In genomic region chr1:208269338-208269666, GRCh38 we compare ENCODE assay signal across 15 cellular contexts. TPM values are rescaled to one million over a fixed set of nuclear protein-coding genes. Genes with fewer than 3 reads are reported as not detected.
"Had no signal": no experiment of that assay in that cellular context is flagged by ENCODE, and none has a peak within 500 bp of the region (broad histone marks: within the 10 kb centered on the region; RNA-seq: fewer than 3 reads in every experiment).

No MANE protein-coding gene starts in this region.

- DNase-seq: activated CD4-positive, alpha-beta T cell treated with anti-CD3 and anti-CD28 coated beads, Interleukin-2, amount 50 U/mL, for 4 hours; activated gamma-delta T cell treated with Interleukin-2 at 50 U/mL for 16 hours; activated naive CD8-positive, alpha-beta T cell treated with anti-CD3 and anti-CD28 coated beads, Interleukin-2, amount 10 ng/mL, durations not matched to agents 7 days and 5 days; activated T-cell treated with anti-CD3 and anti-CD28 coated beads, Interleukin-2, amount 50 U/mL, for 4 hours; colonic mucosa; effector CD8-positive, alpha-beta T cell; head of caudate nucleus; midbrain; naive thymus-derived CD4-positive, alpha-beta T cell; SHP77 treated with DMSO at 0.1 percent for 48 hours; stimulated activated naive CD4-positive, alpha-beta T cell treated with Interleukin-2 at 50 U/mL for 16 hours; SW 1271 had no signal

- H3K36me3 ChIP-seq: colonic mucosa, suprapubic skin had no signal

- H3K27ac Mint-ChIP-seq: activated naive CD8-positive, alpha-beta T cell treated with anti-CD3 and anti-CD28 coated beads, Interleukin-2, amount 10 ng/mL, durations not matched to agents 7 days and 5 days; naive thymus-derived CD4-positive, alpha-beta T cell; T-helper 2 cell treated with Interferon-gamma antibody and Interleukin-4, amounts not matched to agents 5 μg/mL and 100 μg/mL, for 36 hours had no signal

- H3K4me1 ChIP-seq: colonic mucosa had no signal

- H3K9me3 ChIP-seq: colonic mucosa, suprapubic skin had no signal

- H3K4me3 Mint-ChIP-seq: activated naive CD8-positive, alpha-beta T cell treated with anti-CD3 and anti-CD28 coated beads, Interleukin-2, amount 10 ng/mL, durations not matched to agents 7 days and 5 days; activated T-cell treated with anti-CD3 and anti-CD28 coated beads, Interleukin-2, amount 50 U/mL, for 4 hours; naive thymus-derived CD4-positive, alpha-beta T cell; T-helper 2 cell treated with Interferon-gamma antibody and Interleukin-4, amounts not matched to agents 5 μg/mL and 100 μg/mL, for 36 hours had no signal

- H3K27ac ChIP-seq: colonic mucosa, epithelial cell of prostate, suprapubic skin had no signal

- H3K36me3 Mint-ChIP-seq: activated naive CD8-positive, alpha-beta T cell treated with anti-CD3 and anti-CD28 coated beads, Interleukin-2, amount 10 ng/mL, durations not matched to agents 7 days and 5 days had no signal

- H3K4me1 Mint-ChIP-seq: activated naive CD8-positive, alpha-beta T cell treated with anti-CD3 and anti-CD28 coated beads, Interleukin-2, amount 10 ng/mL, durations not matched to agents 7 days and 5 days; naive thymus-derived CD4-positive, alpha-beta T cell had no signal

- H3K27me3 ChIP-seq: colonic mucosa had no signal

- H3K9me3 Mint-ChIP-seq: activated naive CD8-positive, alpha-beta T cell treated with anti-CD3 and anti-CD28 coated beads, Interleukin-2, amount 10 ng/mL, durations not matched to agents 7 days and 5 days; activated T-cell treated with anti-CD3 and anti-CD28 coated beads, Interleukin-2, amount 50 U/mL, for 4 hours; T-helper 2 cell treated with Interferon-gamma antibody and Interleukin-4, amounts not matched to agents 5 μg/mL and 100 μg/mL, for 36 hours had no signal

- H3K4me3 ChIP-seq: colonic mucosa, suprapubic skin had no signal

RNA-seq across cellular contexts. Expression of gene PLXNA2, which starts 25.1 kb away (rescaled TPM):
- polyA plus RNA-seq: naive thymus-derived CD4-positive, alpha-beta T cell had no signal
